ENCODE assay signal across 17 cellular contexts in the genomic region with DNA sequence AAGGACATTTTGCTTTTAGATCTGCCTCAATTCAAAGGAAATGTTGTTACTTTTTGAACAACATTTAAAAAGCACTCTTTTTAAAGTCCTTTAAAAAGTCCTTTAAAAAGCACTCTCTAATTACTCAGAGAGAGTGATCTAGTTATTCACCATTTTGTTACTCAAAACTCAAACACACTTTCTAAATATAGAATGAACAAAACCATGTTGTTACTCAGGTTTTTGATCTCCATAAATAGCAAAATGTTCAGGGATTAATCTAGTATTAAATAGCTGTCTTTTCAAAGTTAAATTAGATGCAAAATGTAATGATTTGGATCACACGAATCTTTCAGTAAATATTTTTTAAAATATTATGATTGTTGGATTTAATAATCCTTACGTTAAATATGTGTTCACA.
"Had no signal": no experiment of that assay in that cellular context is flagged by ENCODE, and none has a peak within 500 bp of the region (broad histone marks: within the 10 kb centered on the region; RNA-seq: fewer than 3 reads in every experiment).

No MANE protein-coding gene starts in this region.

- H3K9me3 Mint-ChIP-seq: activated naive CD4-positive, alpha-beta T cell treated with anti-CD3 and anti-CD28 coated beads for 36 hours; activated T-helper 2 cell treated with anti-CD3 and anti-CD28 coated beads, Interferon-gamma antibody, Interleukin-2, Interleukin-4, amounts not matched to agents 10 μg/mL and 5 μg/mL and 100 μg/mL, durations not matched to agents 14 hours and 24 hours and 36 hours had no signal

- H3K4me3 ChIP-seq: esophagus squamous epithelium, lower lobe of right lung, ovary, thoracic aorta had no signal

- H3K27ac ChIP-seq: esophagus squamous epithelium, lower lobe of right lung, ovary had no signal

- H3K36me3 ChIP-seq: esophagus squamous epithelium, lower lobe of right lung, ovary, thoracic aorta had no signal

- H3K27ac Mint-ChIP-seq: activated naive CD4-positive, alpha-beta T cell treated with anti-CD3 and anti-CD28 coated beads for 36 hours had no signal

- DNase-seq: activated naive CD4-positive, alpha-beta T cell treated with anti-CD3 and anti-CD28 coated beads for 36 hours; amniotic stem cell; caudate nucleus; cortex of kidney; effector CD4-positive, alpha-beta T cell; esophagus squamous epithelium; glutamatergic neuron; lower lobe of right lung; ovary; stimulated activated CD4-positive, alpha-beta T cell treated with anti-CD3 and anti-CD28 coated beads, Interleukin-1b, Interleukin-23, amount 100 ng/mL, for 48 hours; T-helper 9 cell had no signal

- ATAC-seq: activated CD4-positive, CD25-positive, alpha-beta regulatory T cell treated with anti-CD3 and anti-CD28 coated beads, Interleukin-2, amount 50 U/mL, for 24 hours; lower lobe of right lung; sciatic nerve had no signal

- H3K4me3 Mint-ChIP-seq: activated naive CD4-positive, alpha-beta T cell treated with anti-CD3 and anti-CD28 coated beads for 36 hours had no signal

- H3K9me3 ChIP-seq: esophagus squamous epithelium, lower lobe of right lung, ovary, thoracic aorta had no signal

- H3K27me3 ChIP-seq: esophagus squamous epithelium, ovary had no signal

- FAIRE-seq: endothelial cell of umbilical vein, urothelium cell line had no signal
